ENCODE assay signal across 8 cellular contexts in genomic region chr2:191678437-191679110, GRCh38. TPM values are rescaled to one million over a fixed set of nuclear protein-coding genes. Genes with fewer than 3 reads are reported as not detected.
DNase-seq lines count a peak whose midpoint lies in the region; ATAC-seq, FAIRE-seq and TF ChIP-seq lines count a peak whose summit lies in the region.

No MANE protein-coding gene starts in this region.

- no peak for TF ChIP-seq EP300 in H1 (IDR thresholded peaks at IDR 0.05; ENCODE audit: borderline replicate concordance in 1 of 2, low read depth in 2 of 2, low read length in 2 of 2)

- H3K27me3 ChIP-seq in H1 (replicated peaks in 1 of 4; ENCODE audit: control insufficient read depth in 3 of 4, extremely low read depth in 1 of 4, insufficient read depth in 3 of 4, low read length in 3 of 4), result peaks cover 0 to 4% (median under 1%) of the 10 kb centered on the region in 4 experiments; a peak in 4 of 7 replicates

- no peak overlapping the region for H3K27ac ChIP-seq in H1 (ENCODE audit: low read depth, low read length)

- POLR2A ChIA-PET in activated CD4-positive, alpha-beta memory T cell treated with anti-CD3 and anti-CD28 coated beads for 36 hours (lab: Charles Lee), result interaction anchor here (0.6 to 4.2 kb wide), 21 partner anchors 8 to 798 kb away, joined by 3 to 62 read pairs (median 5); partner anchors contain the start of gene GLS
- POLR2A ChIA-PET in H1 (lab: Charles Lee; ENCODE audit: partially characterized antibody), result interaction anchor here (0.8 to 1.5 kb wide), 6 partner anchors 9 to 112 kb away, joined by 3 to 6 read pairs (median 4); no protein-coding TSS in a partner anchor

- H3K4me1 ChIP-seq in ES-I3 (ENCODE audit: insufficient read depth, low read length) (peaks cover 17% of the 10 kb centered on the region), H1 (replicated peaks in 1 of 4; ENCODE audit: control insufficient read depth in 3 of 4, insufficient read depth in 4 of 4, low read length in 3 of 4) (no peaks in the 10 kb centered on the region), mucosa of descending colon (ENCODE audit: low read depth) (peaks cover 8% of the 10 kb centered on the region)

- peak overlapping the region; percentile 22; the same call in 1 of the 2 replicates for H3K18ac ChIP-seq in H1 (ENCODE audit: extremely low read depth, low read length)

- H3K56ac ChIP-seq in H1 (replicated peaks; ENCODE audit: insufficient read length, low read depth, low read length), result no peak overlapping the region

- peak overlapping the region; percentile 69 to 90 (median 76) for H3K4me3 ChIP-seq in H1 (ENCODE audit: extremely low read depth in 1 of 4, insufficient read depth in 2 of 4, low read depth in 3 of 4, low read length in 4 of 4)
- peak overlapping the region; percentile 11 for H3K4me3 ChIP-seq in mucosa of descending colon

- no peak overlapping the region for H2BK120ac ChIP-seq in H1 (replicated peaks; ENCODE audit: low read depth, low read length)

- H3K4ac ChIP-seq in H1 (replicated peaks; ENCODE audit: insufficient read length, low read depth, low read length), result no peak overlapping the region

- no peak for FAIRE-seq in H1 (lab: Jason Lieb, UNC)

- no peaks in the 10 kb centered on the region for H3K79me1 ChIP-seq in H1 (ENCODE audit: low read depth, low read length)

- 0 out of 2 replicates have a peak overlapping the region, but pooled peaks have one; percentile 57 for H2AFZ ChIP-seq in H1 (ENCODE audit: low read length)

- H3K27ac Mint-ChIP-seq in activated CD4-positive, alpha-beta memory T cell treated with anti-CD3 and anti-CD28 coated beads for 36 hours, result peak overlapping the region; percentile 99

- H3K9me3 Mint-ChIP-seq in activated CD4-positive, alpha-beta memory T cell treated with anti-CD3 and anti-CD28 coated beads for 36 hours, result no peaks in the 10 kb centered on the region

- ATAC-seq in GM21825 (IDR thresholded peaks at IDR 0.05; ENCODE audit: unreplicated experiment) (peak; percentile 4), mucosa of descending colon (peak; percentile 38)

- H4K91ac ChIP-seq in H1 (replicated peaks; ENCODE audit: insufficient read length, low read length), result no peak overlapping the region

- peaks cover 52% of the 10 kb centered on the region for H3K4me1 Mint-ChIP-seq in activated CD4-positive, alpha-beta memory T cell treated with anti-CD3 and anti-CD28 coated beads for 36 hours (ENCODE audit: low read depth)

- no peak overlapping the region for H2BK15ac ChIP-seq in H1 (ENCODE audit: low read length)

- no peak overlapping the region for H3K14ac ChIP-seq in H1 (ENCODE audit: insufficient read length)

- H3K9me3 ChIP-seq in ES-I3 (ENCODE audit: control insufficient read depth, insufficient read depth, low read length) (no peaks in the 10 kb centered on the region), H1 (ENCODE audit: insufficient read depth in 2 of 2, low read depth in 1 of 2, low read length in 1 of 2) (no peaks in the 10 kb centered on the region), mucosa of descending colon (no peaks in the 10 kb centered on the region)

- CTCF ChIA-PET in activated CD4-positive, alpha-beta memory T cell treated with anti-CD3 and anti-CD28 coated beads for 36 hours (lab: Charles Lee), result interaction anchor here (1.3 to 2.0 kb wide), 3 partner anchors 13 to 111 kb away, joined by 3 to 8 read pairs (median 4); no protein-coding TSS in a partner anchor
- CTCF ChIA-PET in H1 (lab: Charles Lee; ENCODE audit: partially characterized antibody), result interaction anchor here (1.4 kb wide), 1 partner anchor 112 kb away, joined by 5 read pairs; no protein-coding TSS in a partner anchor

- peak overlapping the region; percentile 90 for H3K9ac ChIP-seq in ES-I3 (ENCODE audit: low read depth, low read length)
- peak overlapping the region in 1 of 4 experiments; percentile 70; a peak in 2 of 7 replicates for H3K9ac ChIP-seq in H1 (replicated peaks in 1 of 4; ENCODE audit: extremely low read depth in 1 of 4, low read depth in 3 of 4, low read length in 3 of 4)

- peak overlapping the region; percentile 96 for H3K4me3 Mint-ChIP-seq in activated CD4-positive, alpha-beta memory T cell treated with anti-CD3 and anti-CD28 coated beads for 36 hours

- H3K23me2 ChIP-seq in H1 (ENCODE audit: low read depth, low read length), result peaks cover 9% of the 10 kb centered on the region; the same call in 1 of the 2 replicates

- peak overlapping the region; percentile 86 for H4K8ac ChIP-seq in H1 (ENCODE audit: extremely low read depth, insufficient read depth, low read length)

- 0 out of 2 replicates have a peak overlapping the region, but pooled peaks have one; percentile 7 for H2AK5ac ChIP-seq in H1 (ENCODE audit: low read depth, low read length)

- H3K23ac ChIP-seq in H1 (ENCODE audit: insufficient read length), result no peak overlapping the region

- H3K79me2 ChIP-seq in H1 (ENCODE audit: control insufficient read depth in 1 of 2, insufficient read depth in 2 of 2, low read length in 2 of 2), result no peaks in the 10 kb centered on the region

- peak; percentile 48 for DNase-seq in LoVo (ENCODE audit: low spot score)
- DNase-seq in activated CD4-positive, alpha-beta memory T cell treated with anti-CD3 and anti-CD28 coated beads for 36 hours, result peak; percentile 79
- peak in 1 of 2 experiments; percentile 55 for DNase-seq in H1 (ENCODE audit: low read depth in 1 of 2, low spot score in 2 of 2)
- peak; percentile 79 to 84 (median 80) for DNase-seq in mucosa of descending colon
- peak; percentile 31 to 58 for DNase-seq in stimulated activated CD8-positive, alpha-beta memory T cell treated with anti-CD3 and anti-CD28 coated beads, Interleukin-7, amount 100 ng/mL, for 4 hours (ENCODE audit: low read depth in 2 of 2)
- DNase-seq in T1000 (lab: John Stamatoyannopoulos, UW), result no peak

- WGBS in H1 (ENCODE audit: extremely low coverage in 1 of 2, insufficient coverage in 1 of 2, insufficient read length in 1 of 2, insufficient replicate concordance in 2 of 2, low coverage in 1 of 2, low lambda C conversion rate in 2 of 2, missing lambda C conversion rate in 1 of 2), 2 experiments, result 14% methylated on average over 28 of the region's 40 CpGs; no CpG with 5 or more reads in 1 of the 2 experiments

- no peak for TF ChIP-seq POLR2A in H1 (IDR thresholded peaks at IDR 0.05; ENCODE audit: control extremely low read depth in 1 of 2, low read depth in 2 of 2, low read length in 2 of 2)

- H3K36me3 ChIP-seq in ES-I3 (ENCODE audit: insufficient read depth, low read length), result peaks cover 7% of the 10 kb centered on the region
- peaks cover 0 to 9% (median under 1%) of the 10 kb centered on the region in 4 experiments; a peak in 1 of 8 replicates for H3K36me3 ChIP-seq in H1 (ENCODE audit: control insufficient read depth in 2 of 4, insufficient read depth in 4 of 4, low read length in 3 of 4)
- no peaks in the 10 kb centered on the region for H3K36me3 ChIP-seq in mucosa of descending colon (ENCODE audit: low read depth)

- intact Hi-C loops in activated CD4-positive, alpha-beta memory T cell treated with anti-CD3 and anti-CD28 coated beads for 36 hours (cut with micrococcal nuclease), result loop anchor here (1.0 to 5.0 kb wide), 7 partner anchors 527 to 1896 kb away; partner anchors contain the start of genes MFSD6, ORMDL1 and PMS1
- intact Hi-C loops in mucosa of descending colon (cut with DNase I, micrococcal nuclease), result no loop called here

- no peak overlapping the region for H4K5ac ChIP-seq in H1 (ENCODE audit: insufficient read length, low read depth, low read length)

- peaks cover 2% of the 10 kb centered on the region for H3K27me3 Mint-ChIP-seq in activated CD4-positive, alpha-beta memory T cell treated with anti-CD3 and anti-CD28 coated beads for 36 hours

- H2BK20ac ChIP-seq in H1 (ENCODE audit: low read length), result no peak overlapping the region

- no peak for TF ChIP-seq CTCF in H1 (IDR thresholded peaks at IDR 0.05; ENCODE audit: control extremely low read depth in 1 of 3, insufficient read depth in 1 of 3, low read depth in 1 of 3, low read length in 3 of 3)
- TF ChIP-seq CTCF in mucosa of descending colon (IDR thresholded peaks at IDR 0.05), result no peak

- H3K36me3 Mint-ChIP-seq in activated CD4-positive, alpha-beta memory T cell treated with anti-CD3 and anti-CD28 coated beads for 36 hours, result peaks cover 43% of the 10 kb centered on the region

- peak overlapping the region; percentile 78 to 95 for H3K4me2 ChIP-seq in H1 (ENCODE audit: insufficient read depth in 1 of 2, low read depth in 2 of 2, low read length in 2 of 2)

- H2BK12ac ChIP-seq in H1 (ENCODE audit: low read depth, low read length), result no peak overlapping the region; the same call in 1 of the 2 replicates

- H4K20me1 ChIP-seq in H1 (replicated peaks in 1 of 2; ENCODE audit: control insufficient read depth in 1 of 2, insufficient read depth in 2 of 2, low read length in 2 of 2), result no peaks in the 10 kb centered on the region

- no peak for TF ChIP-seq RAD21 in H1 (IDR thresholded peaks at IDR 0.05 in 1 of 2, conservative IDR thresholded peaks at IDR 0.05 in 1 of 2; ENCODE audit: low read depth in 2 of 2, low read length in 2 of 2)

- no peak overlapping the region for H2BK5ac ChIP-seq in H1 (ENCODE audit: low read depth, low read length)

TF ChIP-seq in H1, 55 proteins besides CTCF, POLR2A, EP300 and RAD21 (continues in another document):
- no peak for TF ChIP-seq USF2 (IDR thresholded peaks at IDR 0.05; ENCODE audit: low read length)
- TF ChIP-seq PHF8 (conservative IDR thresholded peaks at IDR 0.05; ENCODE audit: low read depth, low read length), result peak; percentile 12; the same call in 1 of the 2 replicates
- no peak for TF ChIP-seq CEBPB (IDR thresholded peaks at IDR 0.05; ENCODE audit: low read depth, low read length)
- TF ChIP-seq KDM4A (IDR thresholded peaks at IDR 0.05; ENCODE audit: low read depth, low read length, severe bottlenecking), result peak; percentile 73

RNA-seq across cellular contexts. Expression of gene NABP1, which starts 0.6 kb away (rescaled TPM):
- total RNA-seq in activated CD4-positive, alpha-beta memory T cell treated with anti-CD3 and anti-CD28 coated beads for 36 hours, result 10 to 100 TPM; 65.1 to 65.4 TPM
- total RNA-seq in H1 (2021; fragmentation: NEBNext Ultra II Directional; extraction: Animal tissue kit (Norgen Biotek cat#: 25700)), result 4.8 and 5.0 TPM in 2 replicates
- 0.58 and 0.63 TPM in 2 replicates for polyA plus RNA-seq in H1 (2011; rRNA removed)
- 0.81 TPM for polyA plus RNA-seq in H1 (2011; cell fraction: cytosol; rRNA removed)
- polyA plus RNA-seq in H1 (2011; cell fraction: nucleus; rRNA removed), result 3.3 TPM
- polyA plus RNA-seq in H1 (2012, experiment 1 of 2), result 0.89 to 2.0 TPM (median 1.5 TPM) in 4 replicates
- 0.30 TPM for polyA plus RNA-seq in H1 (2012, experiment 2 of 2)
- polyA plus RNA-seq in H1 (2013, experiment 1 of 2), result 3.0 TPM
- polyA plus RNA-seq in H1 (2013, experiment 2 of 2), result 2.8 TPM
- 1.9 and 3.0 TPM in 2 replicates for polyA minus RNA-seq in H1 (2011; rRNA and poly(A)+ RNA removed)
- 2.7 TPM for polyA minus RNA-seq in H1 (2011; cell fraction: cytosol; rRNA and poly(A)+ RNA removed)
- polyA minus RNA-seq in H1 (2011; cell fraction: nucleus; rRNA and poly(A)+ RNA removed), result 11.5 TPM
- total RNA-seq in mucosa of descending colon, result 10 to 100 TPM; 22.1 to 29.8 (median 27.6) TPM
